In the genomic region with DNA sequence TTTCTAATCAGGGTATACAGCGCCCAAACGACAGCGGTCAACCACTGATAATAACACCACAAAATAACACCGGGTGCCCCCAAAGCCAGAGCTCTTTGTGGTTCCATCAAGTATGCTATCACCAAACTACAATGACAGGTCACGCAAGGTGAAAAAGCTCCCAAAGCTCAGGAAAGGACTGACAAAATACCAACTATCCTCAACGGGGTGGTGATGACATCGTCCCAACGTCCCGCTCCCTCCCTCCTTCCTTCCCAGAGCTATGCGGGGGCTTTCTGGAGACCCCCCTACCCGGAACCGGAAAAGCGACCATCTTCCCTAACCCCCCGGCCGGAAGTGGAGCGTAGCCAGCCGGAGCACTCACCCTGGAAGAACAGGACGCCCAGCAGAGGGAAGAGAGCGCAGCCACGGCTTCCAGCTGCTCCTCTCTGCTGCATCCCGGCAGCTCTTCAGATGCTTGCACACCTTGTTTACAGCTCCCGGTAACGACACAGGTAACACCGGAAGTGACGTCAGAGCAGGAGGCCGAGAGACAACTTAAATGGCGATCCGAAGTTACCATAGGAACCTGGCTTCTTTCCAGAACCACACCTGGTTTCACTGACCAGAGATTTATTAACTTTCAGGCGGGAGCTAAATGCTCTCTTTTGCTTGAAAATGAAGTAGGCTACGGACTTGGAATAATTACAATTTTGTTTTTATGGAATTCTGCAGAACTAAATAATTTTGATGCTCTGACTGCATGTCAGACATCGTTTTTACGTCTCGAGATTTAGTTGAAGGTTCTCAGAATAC, we compare ENCODE assay signal across 8 cellular contexts. TPM values are rescaled to one million over a fixed set of nuclear protein-coding genes. Genes with fewer than 3 reads are reported as not detected.
DNase-seq lines count a peak whose midpoint lies in the region; ATAC-seq and TF ChIP-seq lines count a peak whose summit lies in the region.

TSS of gene MPZL3 (minus strand) at position 508 of the 795 bp plus-strand sequence. CDS start at position 437, 71 bp downstream.

- H3K9me3 ChIP-seq in mucosa of descending colon: no peaks in the 10 kb centered on the region

- H3K4me3 ChIP-seq in mucosa of descending colon: peak within 1 kb of the TSS; percentile 36

- intact Hi-C loops in CD14-positive monocyte (cut with micrococcal nuclease): loop anchor here in 1 of 2 donors (5.0 kb wide), 2 partner anchors 40 kb away; no protein-coding TSS in a partner anchor
- intact Hi-C loops in mucosa of descending colon (cut with DNase I, micrococcal nuclease): no loop called here

- H3K27ac Mint-ChIP-seq in CD14-positive monocyte: peak within 1 kb of the TSS; percentile 95 to 98 (median 98)
- H3K27ac Mint-ChIP-seq in activated T-cell treated with anti-CD3 and anti-CD28 coated beads, Interleukin-2, amount 50 U/mL, for 24 hours: peak within 1 kb of the TSS; percentile 99

- H3K9me3 Mint-ChIP-seq in CD14-positive monocyte: peaks cover 0 to 5% (median 0%) of the 10 kb centered on the region in 7 donors
- peaks cover 3% of the 10 kb centered on the region for H3K9me3 Mint-ChIP-seq in activated T-cell treated with anti-CD3 and anti-CD28 coated beads, Interleukin-2, amount 50 U/mL, for 24 hours

- ATAC-seq in GM21367 (IDR thresholded peaks at IDR 0.05; ENCODE audit: unreplicated experiment): peak; percentile 62
- ATAC-seq in mucosa of descending colon: peak; percentile 98

- H3K4me3 Mint-ChIP-seq in CD14-positive monocyte: peak within 1 kb of the TSS; percentile 97 to 100
- peak within 1 kb of the TSS; percentile 97 for H3K4me3 Mint-ChIP-seq in activated T-cell treated with anti-CD3 and anti-CD28 coated beads, Interleukin-2, amount 50 U/mL, for 24 hours

- peaks cover 0 to 4% (median 0%) of the 10 kb centered on the region in 3 donors for H3K27me3 Mint-ChIP-seq in CD14-positive monocyte (ENCODE audit: low read depth in 3 of 3)
- H3K27me3 Mint-ChIP-seq in activated T-cell treated with anti-CD3 and anti-CD28 coated beads, Interleukin-2, amount 50 U/mL, for 24 hours: no peaks in the 10 kb centered on the region

- TF ChIP-seq POLR2A in erythroblast (IDR thresholded peaks at IDR 0.05; ENCODE audit: low read length): no peak

- peaks cover 10% of the 10 kb centered on the region for H3K4me1 ChIP-seq in mucosa of descending colon (ENCODE audit: low read depth)

- TF ChIP-seq EP300 in Ishikawa (IDR thresholded peaks at IDR 0.05; ENCODE audit: borderline replicate concordance): no peak

- TF ChIP-seq RAD21 in Ishikawa (IDR thresholded peaks at IDR 0.05; ENCODE audit: low read depth): 0 out of 2 replicates have a peak, but pooled peaks have one; percentile 2

- peaks cover 25% of the 10 kb centered on the region for H3K4me1 Mint-ChIP-seq in CD14-positive monocyte
- H3K4me1 Mint-ChIP-seq in activated T-cell treated with anti-CD3 and anti-CD28 coated beads, Interleukin-2, amount 50 U/mL, for 24 hours (ENCODE audit: low read depth): peaks cover 45% of the 10 kb centered on the region

- peaks cover 25 to 28% of the 10 kb centered on the region in 2 donors for H3K36me3 Mint-ChIP-seq in CD14-positive monocyte
- H3K36me3 Mint-ChIP-seq in activated T-cell treated with anti-CD3 and anti-CD28 coated beads, Interleukin-2, amount 50 U/mL, for 24 hours (ENCODE audit: low read depth): peaks cover 44% of the 10 kb centered on the region

- DNase-seq in CD14-positive monocyte (ENCODE audit: low spot score) (peak; percentile 59), OCI-M1 (lab: John Stamatoyannopoulos, UW) (peak; percentile 96), erythroblast (lab: John Stamatoyannopoulos, UW) (peak; percentile 87 to 89), mucosa of descending colon (peak; percentile 88 to 99 (median 91))
- peak; percentile 89 for DNase-seq in activated T-cell treated with anti-CD3 and anti-CD28 coated beads, Interleukin-2, amount 50 U/mL, for 24 hours
- peak; percentile 61 to 63 for DNase-seq in stimulated activated CD8-positive, alpha-beta memory T cell treated with anti-CD3 and anti-CD28 coated beads, Interleukin-2, amount 100 ng/mL, for 48 hours (ENCODE audit: low read depth in 2 of 2)

- H3K36me3 ChIP-seq in mucosa of descending colon (ENCODE audit: low read depth): no peaks in the 10 kb centered on the region

- TF ChIP-seq CTCF in CD14-positive monocyte (IDR thresholded peaks at IDR 0.05) (no peak), mucosa of descending colon (IDR thresholded peaks at IDR 0.05) (no peak)

TF ChIP-seq in Ishikawa, 13 proteins besides CTCF, POLR2A, EP300 and RAD21:
- peak; percentile 69 for TF ChIP-seq TAF1 (IDR thresholded peaks at IDR 0.05; ENCODE audit: low read depth)
- no peak for TF ChIP-seq FOXM1 (IDR thresholded peaks at IDR 0.05; ENCODE audit: borderline replicate concordance, low read depth)
- TF ChIP-seq, protein P1, sequence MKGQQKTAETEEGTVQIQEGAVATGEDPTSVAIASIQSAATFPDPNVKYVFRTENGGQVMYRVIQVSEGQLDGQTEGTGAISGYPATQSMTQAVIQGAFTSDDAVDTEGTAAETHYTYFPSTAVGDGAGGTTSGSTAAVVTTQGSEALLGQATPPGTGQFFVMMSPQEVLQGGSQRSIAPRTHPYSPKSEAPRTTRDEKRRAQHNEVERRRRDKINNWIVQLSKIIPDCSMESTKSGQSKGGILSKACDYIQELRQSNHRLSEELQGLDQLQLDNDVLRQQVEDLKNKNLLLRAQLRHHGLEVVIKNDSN (IDR thresholded peaks at IDR 0.05): no peak
- TF ChIP-seq EGR1 (IDR thresholded peaks at IDR 0.05): no peak
- TF ChIP-seq NFIC (IDR thresholded peaks at IDR 0.05): peak; percentile 91
- peak; percentile 86 for TF ChIP-seq YY1 (IDR thresholded peaks at IDR 0.05; ENCODE audit: low read depth)
- peak; percentile 79 for TF ChIP-seq CREB1 (IDR thresholded peaks at IDR 0.05; ENCODE audit: low read depth)
- TF ChIP-seq TCF12 (IDR thresholded peaks at IDR 0.05; ENCODE audit: low read depth): peak; percentile 67; the same call in 1 of the 2 replicates
- peak; percentile 72; the same call in 1 of the 2 replicates for TF ChIP-seq MAX (IDR thresholded peaks at IDR 0.05)
- no peak for TF ChIP-seq REST (IDR thresholded peaks at IDR 0.05; ENCODE audit: low read depth)
- 0 out of 2 replicates have a peak, but pooled peaks have one; percentile 7 for TF ChIP-seq CEBPB (IDR thresholded peaks at IDR 0.05)
- peak; percentile 31; the same call in 1 of the 2 replicates for TF ChIP-seq TEAD4 (IDR thresholded peaks at IDR 0.05)
- peak; percentile 99 for TF ChIP-seq ZBTB7A (IDR thresholded peaks at IDR 0.05; ENCODE audit: low read depth)

RNA-seq across cellular contexts. Expression of gene MPZL3, which starts in this region (rescaled TPM):
- polyA plus RNA-seq in CD14-positive monocyte: 1 to 10 TPM; 4.2 to 8.5 TPM
- 10 to 100 TPM in 1 of 3 donors, 1 to 10 TPM in 2; 4.9 to 19.6 (median 9.0) TPM for total RNA-seq in mucosa of descending colon

Comparison
In these comparisons a context has a peak if more than half of its experiments do, and no peak if none do; other contexts are left out.
1. Peak in every context shown above with its lines: DNase-seq, ATAC-seq and H3K4me3 ChIP-seq.